1 cellular context compared by ENCODE assay signal in the genomic region with DNA sequence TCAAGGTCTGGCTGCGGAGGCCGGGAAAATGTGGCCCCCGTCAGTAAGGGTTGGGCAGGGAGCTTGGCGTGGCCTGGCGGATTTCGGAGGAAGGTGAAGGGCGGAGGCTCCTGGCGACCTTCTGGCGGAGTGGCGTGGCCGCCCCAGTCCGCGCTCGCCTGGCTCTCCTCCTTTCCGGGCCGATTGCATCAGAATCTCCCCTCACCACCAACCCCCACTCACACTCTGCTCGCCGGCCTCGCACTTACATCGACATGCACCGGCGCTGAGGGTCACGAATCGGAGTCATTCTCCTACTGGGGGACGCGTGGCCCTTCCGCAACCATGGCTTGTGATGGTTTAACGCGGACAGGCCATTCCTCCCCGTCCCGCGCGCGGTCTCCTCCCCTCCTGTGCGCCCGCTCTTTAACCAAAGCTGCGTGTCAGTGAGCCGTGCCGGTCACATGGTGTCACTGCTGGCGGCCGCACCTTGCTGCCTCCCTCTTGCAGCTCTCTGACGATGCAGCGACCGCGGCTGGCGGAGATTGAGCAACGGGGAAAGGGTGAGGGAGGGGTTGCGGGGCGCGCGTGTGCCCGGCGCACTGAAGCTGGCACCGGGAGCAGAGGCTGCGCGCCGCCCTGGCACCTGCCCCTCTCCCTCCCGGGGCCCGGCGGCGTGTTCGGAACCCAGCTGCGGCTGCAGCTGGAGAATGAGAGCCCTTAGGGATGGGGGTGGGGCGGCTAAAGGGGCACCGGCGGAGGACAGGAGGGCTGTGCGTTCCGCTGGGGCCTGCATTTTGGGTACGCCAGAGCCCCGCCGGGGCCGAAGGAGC.
TF ChIP-seq lines count a peak whose summit lies in the region.

A gene (minus strand): TSS at position 427 of the 812 bp plus-strand sequence. CDS start 29,243 bp downstream, outside the sequence.

TF ChIP-seq in HepG2, 621 proteins besides CTCF, POLR2A, EP300 and RAD21 (continued from another document and continues in another):
- TF ChIP-seq SIN3A (IDR thresholded peaks at IDR 0.05; ENCODE audit: borderline replicate concordance, low read depth, low read length) (peak; percentile 71; the same call in 1 of the 2 replicates), ZFP90 (CRISPR knock-in tag; IDR thresholded peaks at IDR 0.05; ENCODE audit: borderline replicate concordance) (peak; percentile 86; the same call in 1 of the 2 replicates), ZNF780A (CRISPR knock-in tag; IDR thresholded peaks at IDR 0.05) (no peak; the same call in none of the 2 replicates), HMGA1 (CRISPR knock-in tag; conservative IDR thresholded peaks at IDR 0.05) (no peak), ZSCAN9 (CRISPR knock-in tag; IDR thresholded peaks at IDR 0.05; ENCODE audit: borderline replicate concordance) (peak; percentile 66; the same call in 1 of the 2 replicates), ZNF10 (CRISPR knock-in tag; IDR thresholded peaks at IDR 0.05; ENCODE audit: borderline replicate concordance, low read depth) (no peak), PLRG1 (conservative IDR thresholded peaks at IDR 0.05) (no peak), MYC (CRISPR knock-in tag; IDR thresholded peaks at IDR 0.05; ENCODE audit: borderline replicate concordance) (peak; percentile 96), ZNF557 (CRISPR knock-in tag; IDR thresholded peaks at IDR 0.05) (peak; percentile 80; the same call in 1 of the 2 replicates), ZNF317 (CRISPR knock-in tag; IDR thresholded peaks at IDR 0.05) (peak; percentile 80; the same call in 1 of the 2 replicates), KDM4B (CRISPR knock-in tag; IDR thresholded peaks at IDR 0.05) (peak; percentile 69), ZNF616 (CRISPR knock-in tag; IDR thresholded peaks at IDR 0.05; ENCODE audit: low read depth) (peak; percentile 76), MEIS1 (CRISPR knock-in tag; IDR thresholded peaks at IDR 0.05; ENCODE audit: borderline replicate concordance) (peak; percentile 86), FOXC1 (CRISPR knock-in tag; IDR thresholded peaks at IDR 0.05; ENCODE audit: borderline replicate concordance) (peak; percentile 97), MAFF (IDR thresholded peaks at IDR 0.05; ENCODE audit: low read depth, low read length) (no peak), MTF1 (CRISPR knock-in tag; IDR thresholded peaks at IDR 0.05) (peak; percentile 86), ZNF34 (CRISPR knock-in tag; IDR thresholded peaks at IDR 0.05; ENCODE audit: borderline replicate concordance) (peak; percentile 46; the same call in 1 of the 2 replicates), TP53 (CRISPR knock-in tag; conservative IDR thresholded peaks at IDR 0.05) (0 out of 2 replicates have a peak, but pooled peaks have one; percentile 75), ERF (CRISPR knock-in tag; IDR thresholded peaks at IDR 0.05) (peak; percentile 77)
- TF ChIP-seq, protein P1, sequence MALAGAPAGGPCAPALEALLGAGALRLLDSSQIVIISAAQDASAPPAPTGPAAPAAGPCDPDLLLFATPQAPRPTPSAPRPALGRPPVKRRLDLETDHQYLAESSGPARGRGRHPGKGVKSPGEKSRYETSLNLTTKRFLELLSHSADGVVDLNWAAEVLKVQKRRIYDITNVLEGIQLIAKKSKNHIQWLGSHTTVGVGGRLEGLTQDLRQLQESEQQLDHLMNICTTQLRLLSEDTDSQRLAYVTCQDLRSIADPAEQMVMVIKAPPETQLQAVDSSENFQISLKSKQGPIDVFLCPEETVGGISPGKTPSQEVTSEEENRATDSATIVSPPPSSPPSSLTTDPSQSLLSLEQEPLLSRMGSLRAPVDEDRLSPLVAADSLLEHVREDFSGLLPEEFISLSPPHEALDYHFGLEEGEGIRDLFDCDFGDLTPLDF (CRISPR knock-in tag; IDR thresholded peaks at IDR 0.05): peak; percentile 82; the same call in 1 of the 2 replicates
- TF ChIP-seq, protein P2, sequence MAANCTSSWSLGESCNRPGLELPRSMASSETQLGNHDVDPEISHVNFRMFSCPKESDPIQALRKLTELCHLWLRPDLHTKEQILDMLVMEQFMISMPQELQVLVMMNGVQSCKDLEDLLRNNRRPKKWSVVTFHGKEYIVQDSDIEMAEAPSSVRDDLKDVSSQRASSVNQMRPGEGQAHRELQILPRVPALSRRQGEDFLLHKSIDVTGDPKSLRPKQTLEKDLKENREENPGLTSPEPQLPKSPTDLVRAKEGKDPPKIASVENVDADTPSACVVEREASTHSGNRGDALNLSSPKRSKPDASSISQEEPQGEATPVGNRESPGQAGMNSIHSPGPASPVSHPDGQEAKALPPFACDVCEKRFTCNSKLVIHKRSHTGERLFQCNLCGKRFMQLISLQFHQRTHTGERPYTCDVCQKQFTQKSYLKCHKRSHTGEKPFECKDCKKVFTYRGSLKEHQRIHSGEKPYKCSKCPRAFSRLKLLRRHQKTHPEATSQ (CRISPR knock-in tag; IDR thresholded peaks at IDR 0.05; ENCODE audit: borderline replicate concordance): peak; percentile 68; the same call in 1 of the 2 replicates
- TF ChIP-seq, protein P3, sequence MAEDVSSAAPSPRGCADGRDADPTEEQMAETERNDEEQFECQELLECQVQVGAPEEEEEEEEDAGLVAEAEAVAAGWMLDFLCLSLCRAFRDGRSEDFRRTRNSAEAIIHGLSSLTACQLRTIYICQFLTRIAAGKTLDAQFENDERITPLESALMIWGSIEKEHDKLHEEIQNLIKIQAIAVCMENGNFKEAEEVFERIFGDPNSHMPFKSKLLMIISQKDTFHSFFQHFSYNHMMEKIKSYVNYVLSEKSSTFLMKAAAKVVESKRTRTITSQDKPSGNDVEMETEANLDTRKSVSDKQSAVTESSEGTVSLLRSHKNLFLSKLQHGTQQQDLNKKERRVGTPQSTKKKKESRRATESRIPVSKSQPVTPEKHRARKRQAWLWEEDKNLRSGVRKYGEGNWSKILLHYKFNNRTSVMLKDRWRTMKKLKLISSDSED (CRISPR knock-in tag; IDR thresholded peaks at IDR 0.05): peak; percentile 6; the same call in 1 of the 2 replicates
- TF ChIP-seq, protein P4, sequence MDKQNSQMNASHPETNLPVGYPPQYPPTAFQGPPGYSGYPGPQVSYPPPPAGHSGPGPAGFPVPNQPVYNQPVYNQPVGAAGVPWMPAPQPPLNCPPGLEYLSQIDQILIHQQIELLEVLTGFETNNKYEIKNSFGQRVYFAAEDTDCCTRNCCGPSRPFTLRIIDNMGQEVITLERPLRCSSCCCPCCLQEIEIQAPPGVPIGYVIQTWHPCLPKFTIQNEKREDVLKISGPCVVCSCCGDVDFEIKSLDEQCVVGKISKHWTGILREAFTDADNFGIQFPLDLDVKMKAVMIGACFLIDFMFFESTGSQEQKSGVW (CRISPR knock-in tag; IDR thresholded peaks at IDR 0.05; ENCODE audit: borderline replicate concordance): peak; percentile 87; the same call in 1 of the 2 replicates
- TF ChIP-seq, protein P5, sequence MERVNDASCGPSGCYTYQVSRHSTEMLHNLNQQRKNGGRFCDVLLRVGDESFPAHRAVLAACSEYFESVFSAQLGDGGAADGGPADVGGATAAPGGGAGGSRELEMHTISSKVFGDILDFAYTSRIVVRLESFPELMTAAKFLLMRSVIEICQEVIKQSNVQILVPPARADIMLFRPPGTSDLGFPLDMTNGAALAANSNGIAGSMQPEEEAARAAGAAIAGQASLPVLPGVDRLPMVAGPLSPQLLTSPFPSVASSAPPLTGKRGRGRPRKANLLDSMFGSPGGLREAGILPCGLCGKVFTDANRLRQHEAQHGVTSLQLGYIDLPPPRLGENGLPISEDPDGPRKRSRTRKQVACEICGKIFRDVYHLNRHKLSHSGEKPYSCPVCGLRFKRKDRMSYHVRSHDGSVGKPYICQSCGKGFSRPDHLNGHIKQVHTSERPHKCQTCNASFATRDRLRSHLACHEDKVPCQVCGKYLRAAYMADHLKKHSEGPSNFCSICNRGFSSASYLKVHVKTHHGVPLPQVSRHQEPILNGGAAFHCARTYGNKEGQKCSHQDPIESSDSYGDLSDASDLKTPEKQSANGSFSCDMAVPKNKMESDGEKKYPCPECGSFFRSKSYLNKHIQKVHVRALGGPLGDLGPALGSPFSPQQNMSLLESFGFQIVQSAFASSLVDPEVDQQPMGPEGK (CRISPR knock-in tag; IDR thresholded peaks at IDR 0.05): peak; percentile 80
- TF ChIP-seq, protein P6, sequence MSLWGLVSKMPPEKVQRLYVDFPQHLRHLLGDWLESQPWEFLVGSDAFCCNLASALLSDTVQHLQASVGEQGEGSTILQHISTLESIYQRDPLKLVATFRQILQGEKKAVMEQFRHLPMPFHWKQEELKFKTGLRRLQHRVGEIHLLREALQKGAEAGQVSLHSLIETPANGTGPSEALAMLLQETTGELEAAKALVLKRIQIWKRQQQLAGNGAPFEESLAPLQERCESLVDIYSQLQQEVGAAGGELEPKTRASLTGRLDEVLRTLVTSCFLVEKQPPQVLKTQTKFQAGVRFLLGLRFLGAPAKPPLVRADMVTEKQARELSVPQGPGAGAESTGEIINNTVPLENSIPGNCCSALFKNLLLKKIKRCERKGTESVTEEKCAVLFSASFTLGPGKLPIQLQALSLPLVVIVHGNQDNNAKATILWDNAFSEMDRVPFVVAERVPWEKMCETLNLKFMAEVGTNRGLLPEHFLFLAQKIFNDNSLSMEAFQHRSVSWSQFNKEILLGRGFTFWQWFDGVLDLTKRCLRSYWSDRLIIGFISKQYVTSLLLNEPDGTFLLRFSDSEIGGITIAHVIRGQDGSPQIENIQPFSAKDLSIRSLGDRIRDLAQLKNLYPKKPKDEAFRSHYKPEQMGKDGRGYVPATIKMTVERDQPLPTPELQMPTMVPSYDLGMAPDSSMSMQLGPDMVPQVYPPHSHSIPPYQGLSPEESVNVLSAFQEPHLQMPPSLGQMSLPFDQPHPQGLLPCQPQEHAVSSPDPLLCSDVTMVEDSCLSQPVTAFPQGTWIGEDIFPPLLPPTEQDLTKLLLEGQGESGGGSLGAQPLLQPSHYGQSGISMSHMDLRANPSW (CRISPR knock-in tag; IDR thresholded peaks at IDR 0.05; ENCODE audit: borderline replicate concordance): peak; percentile 77; the same call in 1 of the 2 replicates
- TF ChIP-seq, protein P7, sequence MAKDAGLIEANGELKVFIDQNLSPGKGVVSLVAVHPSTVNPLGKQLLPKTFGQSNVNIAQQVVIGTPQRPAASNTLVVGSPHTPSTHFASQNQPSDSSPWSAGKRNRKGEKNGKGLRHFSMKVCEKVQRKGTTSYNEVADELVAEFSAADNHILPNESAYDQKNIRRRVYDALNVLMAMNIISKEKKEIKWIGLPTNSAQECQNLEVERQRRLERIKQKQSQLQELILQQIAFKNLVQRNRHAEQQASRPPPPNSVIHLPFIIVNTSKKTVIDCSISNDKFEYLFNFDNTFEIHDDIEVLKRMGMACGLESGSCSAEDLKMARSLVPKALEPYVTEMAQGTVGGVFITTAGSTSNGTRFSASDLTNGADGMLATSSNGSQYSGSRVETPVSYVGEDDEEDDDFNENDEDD (CRISPR knock-in tag; IDR thresholded peaks at IDR 0.05; ENCODE audit: borderline replicate concordance): peak; percentile 93
- TF ChIP-seq, protein P8, sequence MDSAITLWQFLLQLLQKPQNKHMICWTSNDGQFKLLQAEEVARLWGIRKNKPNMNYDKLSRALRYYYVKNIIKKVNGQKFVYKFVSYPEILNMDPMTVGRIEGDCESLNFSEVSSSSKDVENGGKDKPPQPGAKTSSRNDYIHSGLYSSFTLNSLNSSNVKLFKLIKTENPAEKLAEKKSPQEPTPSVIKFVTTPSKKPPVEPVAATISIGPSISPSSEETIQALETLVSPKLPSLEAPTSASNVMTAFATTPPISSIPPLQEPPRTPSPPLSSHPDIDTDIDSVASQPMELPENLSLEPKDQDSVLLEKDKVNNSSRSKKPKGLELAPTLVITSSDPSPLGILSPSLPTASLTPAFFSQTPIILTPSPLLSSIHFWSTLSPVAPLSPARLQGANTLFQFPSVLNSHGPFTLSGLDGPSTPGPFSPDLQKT (CRISPR knock-in tag; IDR thresholded peaks at IDR 0.05; ENCODE audit: borderline replicate concordance): peak; percentile 79; the same call in 1 of the 2 replicates
- TF ChIP-seq, protein P9, sequence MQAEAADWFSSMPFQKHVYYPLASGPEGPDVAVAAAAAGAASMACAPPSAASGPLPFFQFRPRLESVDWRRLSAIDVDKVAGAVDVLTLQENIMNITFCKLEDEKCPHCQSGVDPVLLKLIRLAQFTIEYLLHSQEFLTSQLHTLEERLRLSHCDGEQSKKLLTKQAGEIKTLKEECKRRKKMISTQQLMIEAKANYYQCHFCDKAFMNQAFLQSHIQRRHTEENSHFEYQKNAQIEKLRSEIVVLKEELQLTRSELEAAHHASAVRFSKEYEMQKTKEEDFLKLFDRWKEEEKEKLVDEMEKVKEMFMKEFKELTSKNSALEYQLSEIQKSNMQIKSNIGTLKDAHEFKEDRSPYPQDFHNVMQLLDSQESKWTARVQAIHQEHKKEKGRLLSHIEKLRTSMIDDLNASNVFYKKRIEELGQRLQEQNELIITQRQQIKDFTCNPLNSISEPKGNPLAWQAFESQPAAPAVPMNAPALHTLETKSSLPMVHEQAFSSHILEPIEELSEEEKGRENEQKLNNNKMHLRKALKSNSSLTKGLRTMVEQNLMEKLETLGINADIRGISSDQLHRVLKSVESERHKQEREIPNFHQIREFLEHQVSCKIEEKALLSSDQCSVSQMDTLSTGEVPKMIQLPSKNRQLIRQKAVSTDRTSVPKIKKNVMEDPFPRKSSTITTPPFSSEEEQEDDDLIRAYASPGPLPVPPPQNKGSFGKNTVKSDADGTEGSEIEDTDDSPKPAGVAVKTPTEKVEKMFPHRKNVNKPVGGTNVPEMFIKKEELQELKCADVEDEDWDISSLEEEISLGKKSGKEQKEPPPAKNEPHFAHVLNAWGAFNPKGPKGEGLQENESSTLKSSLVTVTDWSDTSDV (CRISPR knock-in tag; IDR thresholded peaks at IDR 0.05): peak; percentile 93
- TF ChIP-seq, protein P10, sequence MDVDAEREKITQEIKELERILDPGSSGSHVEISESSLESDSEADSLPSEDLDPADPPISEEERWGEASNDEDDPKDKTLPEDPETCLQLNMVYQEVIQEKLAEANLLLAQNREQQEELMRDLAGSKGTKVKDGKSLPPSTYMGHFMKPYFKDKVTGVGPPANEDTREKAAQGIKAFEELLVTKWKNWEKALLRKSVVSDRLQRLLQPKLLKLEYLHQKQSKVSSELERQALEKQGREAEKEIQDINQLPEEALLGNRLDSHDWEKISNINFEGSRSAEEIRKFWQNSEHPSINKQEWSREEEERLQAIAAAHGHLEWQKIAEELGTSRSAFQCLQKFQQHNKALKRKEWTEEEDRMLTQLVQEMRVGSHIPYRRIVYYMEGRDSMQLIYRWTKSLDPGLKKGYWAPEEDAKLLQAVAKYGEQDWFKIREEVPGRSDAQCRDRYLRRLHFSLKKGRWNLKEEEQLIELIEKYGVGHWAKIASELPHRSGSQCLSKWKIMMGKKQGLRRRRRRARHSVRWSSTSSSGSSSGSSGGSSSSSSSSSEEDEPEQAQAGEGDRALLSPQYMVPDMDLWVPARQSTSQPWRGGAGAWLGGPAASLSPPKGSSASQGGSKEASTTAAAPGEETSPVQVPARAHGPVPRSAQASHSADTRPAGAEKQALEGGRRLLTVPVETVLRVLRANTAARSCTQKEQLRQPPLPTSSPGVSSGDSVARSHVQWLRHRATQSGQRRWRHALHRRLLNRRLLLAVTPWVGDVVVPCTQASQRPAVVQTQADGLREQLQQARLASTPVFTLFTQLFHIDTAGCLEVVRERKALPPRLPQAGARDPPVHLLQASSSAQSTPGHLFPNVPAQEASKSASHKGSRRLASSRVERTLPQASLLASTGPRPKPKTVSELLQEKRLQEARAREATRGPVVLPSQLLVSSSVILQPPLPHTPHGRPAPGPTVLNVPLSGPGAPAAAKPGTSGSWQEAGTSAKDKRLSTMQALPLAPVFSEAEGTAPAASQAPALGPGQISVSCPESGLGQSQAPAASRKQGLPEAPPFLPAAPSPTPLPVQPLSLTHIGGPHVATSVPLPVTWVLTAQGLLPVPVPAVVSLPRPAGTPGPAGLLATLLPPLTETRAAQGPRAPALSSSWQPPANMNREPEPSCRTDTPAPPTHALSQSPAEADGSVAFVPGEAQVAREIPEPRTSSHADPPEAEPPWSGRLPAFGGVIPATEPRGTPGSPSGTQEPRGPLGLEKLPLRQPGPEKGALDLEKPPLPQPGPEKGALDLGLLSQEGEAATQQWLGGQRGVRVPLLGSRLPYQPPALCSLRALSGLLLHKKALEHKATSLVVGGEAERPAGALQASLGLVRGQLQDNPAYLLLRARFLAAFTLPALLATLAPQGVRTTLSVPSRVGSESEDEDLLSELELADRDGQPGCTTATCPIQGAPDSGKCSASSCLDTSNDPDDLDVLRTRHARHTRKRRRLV (CRISPR knock-in tag; IDR thresholded peaks at IDR 0.05): 0 out of 2 replicates have a peak, but pooled peaks have one; percentile 57
